ENCODE assay signal across 8 cellular contexts in genomic region chr12:132710422-132711168, GRCh38. TPM values are rescaled to one million over a fixed set of nuclear protein-coding genes. Genes with fewer than 3 reads are reported as not detected.
DNase-seq lines count a peak whose midpoint lies in the region; ATAC-seq and TF ChIP-seq lines count a peak whose summit lies in the region.

Gene PGAM5, plus strand, starts transcription at chr12:132710842. Its CDS starts 35 bp downstream, at chr12:132710877.

- H3K27ac Mint-ChIP-seq in activated T-helper 17 cell treated with anti-CD3 and anti-CD28 coated beads, Interleukin-2, amount 50 U/mL, for 72 hours: peak within 1 kb of the TSS; percentile 88
- H3K27ac Mint-ChIP-seq in nephron: peak within 1 kb of the TSS; percentile 85 to 97 (median 96)

- H3K27ac ChIP-seq in RWPE2 (ENCODE audit: poor library complexity, severe bottlenecking): peak within 1 kb of the TSS; percentile 61

- H3K9me3 Mint-ChIP-seq in activated T-helper 17 cell treated with anti-CD3 and anti-CD28 coated beads, Interleukin-2, amount 50 U/mL, for 72 hours: peaks cover 5% of the 10 kb centered on the region
- H3K9me3 Mint-ChIP-seq in nephron: no peaks in the 10 kb centered on the region

- H3K4me1 Mint-ChIP-seq in activated T-helper 17 cell treated with anti-CD3 and anti-CD28 coated beads, Interleukin-2, amount 50 U/mL, for 72 hours: peaks cover 5% of the 10 kb centered on the region
- peaks cover 9% of the 10 kb centered on the region for H3K4me1 Mint-ChIP-seq in nephron

- H3K4me1 ChIP-seq in RWPE2 (ENCODE audit: insufficient read depth, poor library complexity, severe bottlenecking): peaks cover 9% of the 10 kb centered on the region

- DNase-seq in ELF-1 (ENCODE audit: low read depth, low spot score) (peak; percentile 79), H4 (ENCODE audit: low spot score) (peak; percentile 72), LHCN-M2 (ENCODE audit: low read depth) (peak; percentile 72), RWPE2 (ENCODE audit: low spot score) (no peak), fibroblast of pulmonary artery (ENCODE audit: low read depth) (peak; percentile 78)
- peak; percentile 89 for DNase-seq in stimulated activated naive CD8-positive, alpha-beta T cell treated with anti-CD3 and anti-CD28 coated beads, Interleukin-15, Interleukin-2, amounts not matched to agents 100 U/mL and 50 U/mL, for 24 hours

- H3K36me3 ChIP-seq in RWPE2 (ENCODE audit: low read depth): peaks cover 22% of the 10 kb centered on the region

- TF ChIP-seq CTCF in RWPE2 (IDR thresholded peaks at IDR 0.05; ENCODE audit: poor library complexity, severe bottlenecking): no peak
- TF ChIP-seq CTCF in fibroblast of pulmonary artery (IDR thresholded peaks at IDR 0.05; ENCODE audit: low read length, missing control alignments): no peak
- no peak for TF ChIP-seq CTCF in nephron (IDR thresholded peaks at IDR 0.05; ENCODE audit: unreplicated experiment in 3 of 3)

- no peaks in the 10 kb centered on the region for H3K9me3 ChIP-seq in RWPE2 (ENCODE audit: severe bottlenecking)

- H3K27me3 ChIP-seq in RWPE2 (ENCODE audit: insufficient read depth, poor library complexity, severe bottlenecking): no peaks in the 10 kb centered on the region

- peaks cover 30% of the 10 kb centered on the region for H3K36me3 Mint-ChIP-seq in activated T-helper 17 cell treated with anti-CD3 and anti-CD28 coated beads, Interleukin-2, amount 50 U/mL, for 72 hours (ENCODE audit: low read depth)
- peaks cover 18% of the 10 kb centered on the region for H3K36me3 Mint-ChIP-seq in nephron (ENCODE audit: low read depth)

- peak within 1 kb of the TSS; percentile 91 for H3K4me3 Mint-ChIP-seq in activated T-helper 17 cell treated with anti-CD3 and anti-CD28 coated beads, Interleukin-2, amount 50 U/mL, for 72 hours
- peak within 1 kb of the TSS; percentile 93 to 99 (median 99) for H3K4me3 Mint-ChIP-seq in nephron

- H3K4me3 ChIP-seq in RWPE2 (ENCODE audit: severe bottlenecking) (peak within 1 kb of the TSS; percentile 81), fibroblast of pulmonary artery (replicated peaks; ENCODE audit: low read depth, low read length) (peak within 1 kb of the TSS; percentile 89)

- no peaks in the 10 kb centered on the region for H3K27me3 Mint-ChIP-seq in activated T-helper 17 cell treated with anti-CD3 and anti-CD28 coated beads, Interleukin-2, amount 50 U/mL, for 72 hours
- H3K27me3 Mint-ChIP-seq in nephron (ENCODE audit: low read depth): no peaks in the 10 kb centered on the region

- ATAC-seq in RWPE2 (ENCODE audit: low read depth): peak; percentile 83
- peak; percentile 94 for ATAC-seq in activated T-helper 17 cell treated with anti-CD3 and anti-CD28 coated beads, Interleukin-2, amount 50 U/mL, for 72 hours (replicated peaks)
- peak; percentile 94 for ATAC-seq in stimulated activated naive CD8-positive, alpha-beta T cell treated with anti-CD3 and anti-CD28 coated beads, Interleukin-15, Interleukin-2, amounts not matched to agents 100 U/mL and 50 U/mL, for 24 hours

RNA-seq across cellular contexts. Expression of gene PGAM5, which starts in this region (rescaled TPM):
- 24.0 and 27.9 TPM in 2 replicates for total RNA-seq in H4 (2014; rRNA removed; shearing (Covaris generic))
- 42.4 and 48.8 TPM in 2 replicates for total RNA-seq in LHCN-M2 (2014; rRNA removed)
- polyA plus RNA-seq in LHCN-M2 (2012): 20.6 TPM
- total RNA-seq in activated T-helper 17 cell treated with anti-CD3 and anti-CD28 coated beads, Interleukin-2, amount 50 U/mL, for 72 hours: 10 to 100 TPM; 38.4 to 94.7 TPM
